Comparison of ENCODE assay signal across 8 cellular contexts in genomic region chr5:180494060-180494509, GRCh38. TPM values are rescaled to one million over a fixed set of nuclear protein-coding genes. Genes with fewer than 3 reads are reported as not detected.
A peak's percentile ranks its signal among the peaks of the same experiment; 100 is the strongest.
DNase-seq lines count a peak whose midpoint lies in the region; ATAC-seq, FAIRE-seq and TF ChIP-seq lines count a peak whose summit lies in the region.

Gene CNOT6 (plus strand): TSS chr5:180494379. CDS start chr5:180529277, 34,898 bp downstream.

- peaks cover 7 to 51% (median 26%) of the 10 kb centered on the region in 3 donors for H3K4me1 ChIP-seq in esophagus squamous epithelium

- H3K36me3 ChIP-seq in KOPT-K1 (ENCODE audit: insufficient read depth, low read length) (peaks cover 36% of the 10 kb centered on the region), esophagus squamous epithelium (no peaks in the 10 kb centered on the region)

- peak within 1 kb of the TSS; percentile 86 for H3K27ac Mint-ChIP-seq in activated T-cell treated with anti-CD3 and anti-CD28 coated beads, Interleukin-2, amount 50 U/mL, for 72 hours

- H3K4me3 Mint-ChIP-seq in activated T-cell treated with anti-CD3 and anti-CD28 coated beads, Interleukin-2, amount 50 U/mL, for 72 hours: peak within 1 kb of the TSS; percentile 89 to 93

- TF ChIP-seq CTCF in esophagus squamous epithelium (IDR thresholded peaks at IDR 0.05): peak in 1 of 6 experiments; percentile 4

- H3K27ac ChIP-seq in KOPT-K1 (ENCODE audit: low read depth, low read length, poor library complexity, severe bottlenecking) (peak within 1 kb of the TSS; percentile 96), esophagus squamous epithelium (peak within 1 kb of the TSS; percentile 93 to 98 (median 96))

- H3K27me3 ChIP-seq in esophagus squamous epithelium: no peaks in the 10 kb centered on the region

- WGBS in esophagus squamous epithelium, 2 donors: 1% methylated on average over 23 to 35 of the region's 56 CpGs

- peak in 2 of 4 donors; percentile 46 to 61 for TF ChIP-seq POLR2A in esophagus squamous epithelium (IDR thresholded peaks at IDR 0.05)

- peak; percentile 96 for ATAC-seq in GM21825 (IDR thresholded peaks at IDR 0.05; ENCODE audit: unreplicated experiment)
- peak; percentile 92 to 95 for ATAC-seq in activated T-cell treated with anti-CD3 and anti-CD28 coated beads, Interleukin-2, amount 50 U/mL, for 72 hours (replicated peaks in 1 of 2)

- peak within 1 kb of the TSS; percentile 76 to 95 (median 90) for H3K4me3 ChIP-seq in esophagus squamous epithelium

- DNase-seq in DMS79 treated with DMSO at 0.1 percent for 48 hours (lab: John Stamatoyannopoulos, UW) (peak; percentile 72), RCC 7860 (ENCODE audit: low spot score) (peak; percentile 79), esophagus squamous epithelium (lab: John Stamatoyannopoulos, UW) (peak; percentile 57), myocyte (ENCODE audit: low read depth) (peak; percentile 93)
- peak; percentile 94 to 98 for DNase-seq in activated T-cell treated with anti-CD3 and anti-CD28 coated beads, Interleukin-2, amount 50 U/mL, for 72 hours
- DNase-seq in stimulated activated CD8-positive, alpha-beta memory T cell treated with anti-CD3 and anti-CD28 coated beads, Interleukin-7, amount 100 ng/mL, for 4 hours (ENCODE audit: low read depth in 2 of 2): peak; percentile 80 to 94

- H3K9me3 ChIP-seq in KOPT-K1 (ENCODE audit: insufficient read depth, low read length, poor library complexity, severe bottlenecking): no peaks in the 10 kb centered on the region
- no peaks in the 10 kb centered on the region for H3K9me3 ChIP-seq in esophagus squamous epithelium

- no peaks in the 10 kb centered on the region for H3K27me3 Mint-ChIP-seq in activated T-cell treated with anti-CD3 and anti-CD28 coated beads, Interleukin-2, amount 50 U/mL, for 72 hours (ENCODE audit: low read depth)

- peaks cover 40% of the 10 kb centered on the region for H3K4me1 Mint-ChIP-seq in activated T-cell treated with anti-CD3 and anti-CD28 coated beads, Interleukin-2, amount 50 U/mL, for 72 hours (ENCODE audit: low read depth)

- peaks cover 2 to 5% of the 10 kb centered on the region in 2 donors for H3K36me3 Mint-ChIP-seq in activated T-cell treated with anti-CD3 and anti-CD28 coated beads, Interleukin-2, amount 50 U/mL, for 72 hours (ENCODE audit: insufficient read depth in 2 of 2)

- intact Hi-C loops in esophagus squamous epithelium (cut with DNase I): no loop called here

- no peak for FAIRE-seq in RCC 7860 (lab: Jason Lieb, UNC)

- H3K9me3 Mint-ChIP-seq in activated T-cell treated with anti-CD3 and anti-CD28 coated beads, Interleukin-2, amount 50 U/mL, for 72 hours: peaks cover 0 to 1% of the 10 kb centered on the region in 2 donors

RNA-seq across cellular contexts. Expression of gene CNOT6, which starts in this region (rescaled TPM):
- 10 to 100 TPM; 34.0 to 34.3 TPM for total RNA-seq in activated T-cell treated with anti-CD3 and anti-CD28 coated beads, Interleukin-2, amount 50 U/mL, for 72 hours
- total RNA-seq in esophagus squamous epithelium (10 to 100 TPM; 11.8 to 27.5 (median 16.5) TPM), myocyte (8.0 and 14.5 TPM in 2 replicates)
- polyA plus RNA-seq in myocyte (2012): 9.3 TPM

Comparison
In these comparisons a context has a peak if more than half of its experiments do, and no peak if none do; other contexts are left out.
1. Peak in every context shown above with its lines: DNase-seq, ATAC-seq, H3K4me3 ChIP-seq and H3K27ac ChIP-seq.